Comparison of ENCODE assay signal across 19 cellular contexts in the genomic region with DNA sequence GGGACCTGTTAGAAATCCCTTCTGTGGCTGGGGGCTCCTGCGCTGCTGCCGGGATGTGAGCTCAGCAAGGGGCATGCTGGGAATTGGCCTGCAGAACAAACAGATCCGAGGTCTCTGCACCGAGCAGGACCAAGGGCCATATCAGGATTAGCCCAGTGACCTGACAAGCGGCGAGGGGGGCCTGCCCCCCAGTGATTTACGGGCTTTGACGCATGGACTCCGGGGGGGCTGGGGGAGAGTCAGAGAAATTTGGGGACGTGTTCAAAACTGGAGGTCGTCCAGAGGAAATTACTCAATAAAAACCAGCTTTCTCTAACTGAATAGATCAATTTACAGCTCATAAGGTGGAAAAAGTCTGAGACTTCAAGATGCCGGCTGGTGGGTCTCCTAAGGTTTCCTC.
A peak's percentile ranks its signal among the peaks of the same experiment; 100 is the strongest.
DNase-seq lines count a peak whose midpoint lies in the region; ATAC-seq and TF ChIP-seq lines count a peak whose summit lies in the region.
"Had no signal": no experiment of that assay in that cellular context is flagged by ENCODE, and none has a peak within 500 bp of the region (broad histone marks: within the 10 kb centered on the region; RNA-seq: fewer than 3 reads in every experiment).

No MANE protein-coding gene starts in this region.

- peak overlapping the region; percentile 27 for H3K27ac ChIP-seq in vagina
- no peak overlapping the region for H3K27ac ChIP-seq in CD4-positive, alpha-beta memory T cell (ENCODE audit: low read depth, low read length)
- H3K27ac ChIP-seq: A549, KMS-11 had no signal

- H3K9me3 ChIP-seq in vagina, result no peaks in the 10 kb centered on the region
- H3K9me3 ChIP-seq in CD4-positive, alpha-beta memory T cell (ENCODE audit: control insufficient read depth in 1 of 2, low read length in 2 of 2), result no peaks in the 10 kb centered on the region
- H3K9me3 ChIP-seq: A549 had no signal

- H3K4me3 ChIP-seq in vagina, result no peak overlapping the region
- H3K4me3 ChIP-seq in CD4-positive, alpha-beta memory T cell (ENCODE audit: low read length in 2 of 2), result no peak overlapping the region
- H3K4me3 ChIP-seq: A549 had no signal

- peaks cover 42% of the 10 kb centered on the region for H3K4me1 ChIP-seq in vagina
- H3K4me1 ChIP-seq in CD4-positive, alpha-beta memory T cell (ENCODE audit: insufficient read depth, low read length), result no peaks in the 10 kb centered on the region
- H3K4me1 ChIP-seq: A549 had no signal

- H3K27me3 ChIP-seq in vagina, result no peaks in the 10 kb centered on the region
- H3K27me3 ChIP-seq in CD4-positive, alpha-beta memory T cell (ENCODE audit: insufficient read depth, low read length), result no peaks in the 10 kb centered on the region

- POLR2A ChIA-PET in CD4-positive, alpha-beta memory T cell (lab: Charles Lee; ENCODE audit: partially characterized antibody), result no interaction called here

- TF ChIP-seq CTCF in vagina (IDR thresholded peaks at IDR 0.05) (no peak), osteocyte (IDR thresholded peaks at IDR 0.05) (no peak), GM20000 (IDR thresholded peaks at IDR 0.05; ENCODE audit: extremely low read depth, missing control alignments) (no peak)

- CTCF ChIA-PET in CD4-positive, alpha-beta memory T cell (lab: Charles Lee; ENCODE audit: partially characterized antibody), result no interaction called here

- H3K36me3 Mint-ChIP-seq in osteocyte (ENCODE audit: unreplicated experiment), result no peaks in the 10 kb centered on the region
- H3K36me3 Mint-ChIP-seq in CD4-positive, alpha-beta memory T cell, result no peaks in the 10 kb centered on the region
- H3K36me3 Mint-ChIP-seq: CD14-positive monocyte; stimulated activated naive B cell treated with anti-CD40 and anti-IgM and Interleukin-4, amounts not matched to agents 10 μg/mL and 1 μg/mL and 100 μg/mL, for 72 hours had no signal

- no peaks in the 10 kb centered on the region for H3K36me3 ChIP-seq in vagina
- no peaks in the 10 kb centered on the region for H3K36me3 ChIP-seq in CD4-positive, alpha-beta memory T cell (ENCODE audit: insufficient read depth, low read length)

- H3K9me3 Mint-ChIP-seq in osteocyte (ENCODE audit: unreplicated experiment), result no peaks in the 10 kb centered on the region
- peaks cover 0 to 2% (median 0%) of the 10 kb centered on the region in 8 donors for H3K9me3 Mint-ChIP-seq in CD4-positive, alpha-beta memory T cell

- H3K4me1 Mint-ChIP-seq in osteocyte (ENCODE audit: unreplicated experiment), result peaks cover 39% of the 10 kb centered on the region
- no peaks in the 10 kb centered on the region for H3K4me1 Mint-ChIP-seq in CD4-positive, alpha-beta memory T cell
- H3K4me1 Mint-ChIP-seq: stimulated activated naive B cell treated with anti-CD40 and anti-IgM and Interleukin-4, amounts not matched to agents 10 μg/mL and 1 μg/mL and 100 μg/mL, for 72 hours had no signal

- ATAC-seq in left ventricle myocardium superior, result no peak
- ATAC-seq: A549; stimulated activated naive B cell treated with anti-CD40 and anti-IgM and Interleukin-4, amounts not matched to agents 10 μg/mL and 1 μg/mL and 100 μg/mL, for 72 hours had no signal

- intact Hi-C loops in left ventricle myocardium superior (cut with micrococcal nuclease) (no loop called here), cardiac septum (cut with DNase I) (no loop called here), posterior vena cava (cut with DNase I) (no loop called here), vagina (cut with DNase I) (no loop called here)
- intact Hi-C loops in CD4-positive, alpha-beta memory T cell (cut with micrococcal nuclease), result no loop called here

- no peak overlapping the region for H3K4me3 Mint-ChIP-seq in osteocyte (ENCODE audit: unreplicated experiment)
- H3K4me3 Mint-ChIP-seq in CD4-positive, alpha-beta memory T cell, result no peak overlapping the region
- H3K4me3 Mint-ChIP-seq: CD14-positive monocyte; stimulated activated naive B cell treated with anti-CD40 and anti-IgM and Interleukin-4, amounts not matched to agents 10 μg/mL and 1 μg/mL and 100 μg/mL, for 72 hours had no signal

- TF ChIP-seq POLR2A in vagina (IDR thresholded peaks at IDR 0.05), result no peak

- DNase-seq in left ventricle myocardium superior, result peak; percentile 40
- DNase-seq in cardiac septum (ENCODE audit: low spot score), result no peak
- DNase-seq in left kidney (ENCODE audit: low read depth, low spot score), result peak; percentile 66
- DNase-seq in posterior vena cava (ENCODE audit: low spot score), result peak; percentile 86
- DNase-seq in vagina (ENCODE audit: extremely low spot score in 2 of 2), result peak in 1 of 2 donors; percentile 97
- no peak for DNase-seq in osteocyte (ENCODE audit: extremely low spot score, unreplicated experiment)
- no peak for DNase-seq in CD4-positive, alpha-beta memory T cell
- no peak for DNase-seq in GM20000 (ENCODE audit: low spot score)
- DNase-seq: activated gamma-delta T cell treated with Interleukin-2 at 50 U/mL for 16 hours; cortex of kidney; H7; islet precursor cell; NCI-H1048; NCI-H2081; stimulated activated CD4-positive, alpha-beta T cell treated with anti-CD3 and anti-CD28 coated beads, Interleukin-15, amount 100 ng/mL, for 24 hours; stimulated activated naive B cell treated with anti-CD40 and anti-IgM and Interleukin-4, amounts not matched to agents 10 μg/mL and 1 μg/mL and 100 μg/mL, for 72 hours had no signal

- no peak overlapping the region for H3K27ac Mint-ChIP-seq in osteocyte (ENCODE audit: unreplicated experiment)
- H3K27ac Mint-ChIP-seq in CD4-positive, alpha-beta memory T cell, result no peak overlapping the region
- H3K27ac Mint-ChIP-seq: CD14-positive monocyte; stimulated activated naive B cell treated with anti-CD40 and anti-IgM and Interleukin-4, amounts not matched to agents 10 μg/mL and 1 μg/mL and 100 μg/mL, for 72 hours had no signal

- no peaks in the 10 kb centered on the region for H3K27me3 Mint-ChIP-seq in osteocyte (ENCODE audit: unreplicated experiment)
- no peaks in the 10 kb centered on the region for H3K27me3 Mint-ChIP-seq in CD4-positive, alpha-beta memory T cell
- H3K27me3 Mint-ChIP-seq: stimulated activated naive B cell treated with anti-CD40 and anti-IgM and Interleukin-4, amounts not matched to agents 10 μg/mL and 1 μg/mL and 100 μg/mL, for 72 hours had no signal

Comparison
In these comparisons a context has a peak if more than half of its experiments do, and no peak if none do; other contexts are left out.
1. DNase-seq: peak in left ventricle myocardium superior (single experiment), left kidney (single experiment) and posterior vena cava (single experiment); none in cardiac septum (single experiment), osteocyte (single experiment), CD4-positive, alpha-beta memory T cell (0 of 5) and GM20000 (single experiment).